1 cellular context compared by ENCODE assay signal in the genomic region with DNA sequence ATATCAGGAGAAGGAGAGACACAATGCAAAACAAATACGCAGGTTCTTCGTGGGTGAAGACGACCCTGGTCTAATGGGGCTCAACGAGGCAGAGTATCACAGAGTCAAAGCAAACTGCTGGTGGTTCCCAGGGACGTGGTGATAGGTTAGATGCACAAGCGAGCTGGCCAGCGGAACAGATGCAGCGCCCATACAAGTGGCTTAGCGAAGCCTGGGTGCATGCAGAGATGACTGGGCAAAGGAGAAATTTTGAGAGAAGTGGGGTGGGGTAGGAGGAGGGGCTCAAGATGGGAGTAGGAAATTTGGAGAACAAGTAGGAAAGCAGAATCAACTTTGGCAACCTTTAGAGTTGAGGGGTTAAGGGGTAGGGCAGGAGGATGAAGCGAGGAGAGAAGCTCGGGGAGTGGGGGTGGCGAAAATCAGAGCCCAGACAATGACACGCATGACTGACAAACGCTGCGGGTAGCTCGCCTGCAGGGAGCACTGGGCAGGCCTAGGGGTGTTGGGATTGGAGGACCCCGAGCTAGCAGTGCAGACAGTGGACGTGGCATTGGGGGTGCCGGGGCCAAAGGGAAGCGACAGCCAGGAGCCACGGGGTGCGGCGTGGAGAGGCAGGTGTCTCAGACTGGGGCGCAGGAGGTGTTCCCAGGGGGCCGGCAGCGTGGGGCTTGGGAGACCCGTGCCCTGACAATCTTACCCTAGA.
A peak's percentile ranks its signal among the peaks of the same experiment; 100 is the strongest.
TF ChIP-seq lines count a peak whose summit lies in the region.

No MANE protein-coding gene starts in this region.

TF ChIP-seq in HepG2, 621 proteins besides CTCF, POLR2A, EP300 and RAD21 (continued from another document and continues in another):
- TF ChIP-seq FOXK2 (IDR thresholded peaks at IDR 0.05) (no peak), ZBTB20 (CRISPR knock-in tag; IDR thresholded peaks at IDR 0.05; ENCODE audit: borderline replicate concordance, low read depth) (no peak), PCBP1 (IDR thresholded peaks at IDR 0.05; ENCODE audit: borderline replicate concordance, low read depth, low read length) (0 out of 2 replicates have a peak, but pooled peaks have one; percentile 69), FOSL2 (CRISPR knock-in tag; IDR thresholded peaks at IDR 0.05) (no peak), ZMYM4 (CRISPR knock-in tag; IDR thresholded peaks at IDR 0.05) (no peak), SIN3B (IDR thresholded peaks at IDR 0.05; ENCODE audit: low read length) (no peak), ARHGAP35 (CRISPR knock-in tag; IDR thresholded peaks at IDR 0.05; ENCODE audit: borderline replicate concordance) (no peak), ZNF773 (CRISPR knock-in tag; IDR thresholded peaks at IDR 0.05; ENCODE audit: borderline replicate concordance) (no peak), KDM5A (IDR thresholded peaks at IDR 0.05; ENCODE audit: borderline replicate concordance, low read length) (no peak; the same call in 1 of the 2 replicates), ZNF20 (CRISPR knock-in tag; IDR thresholded peaks at IDR 0.05) (no peak), ZNF558 (CRISPR knock-in tag; IDR thresholded peaks at IDR 0.05; ENCODE audit: borderline replicate concordance) (no peak), HNF4G (IDR thresholded peaks at IDR 0.05; ENCODE audit: borderline replicate concordance, low read depth, low read length) (no peak), HNF4G (CRISPR knock-in tag; IDR thresholded peaks at IDR 0.05; ENCODE audit: borderline replicate concordance, low read depth) (no peak), RBM39 (IDR thresholded peaks at IDR 0.05; ENCODE audit: low read depth, low read length, poor library complexity, severe bottlenecking) (peak; percentile 53), ZNF777 (CRISPR knock-in tag; IDR thresholded peaks at IDR 0.05) (peak; percentile 16; the same call in 1 of the 2 replicates), ZNF768 (CRISPR knock-in tag; IDR thresholded peaks at IDR 0.05) (0 out of 2 replicates have a peak, but pooled peaks have one; percentile 8), LCORL (IDR thresholded peaks at IDR 0.05) (no peak), LCORL (CRISPR knock-in tag; IDR thresholded peaks at IDR 0.05) (no peak; the same call in 1 of the 2 replicates), MYC (CRISPR knock-in tag; IDR thresholded peaks at IDR 0.05; ENCODE audit: borderline replicate concordance) (no peak), KMT2B (CRISPR knock-in tag; IDR thresholded peaks at IDR 0.05) (no peak), ZFX (CRISPR knock-in tag; IDR thresholded peaks at IDR 0.05; ENCODE audit: low read depth) (peak; percentile 52), YY1 (IDR thresholded peaks at IDR 0.05; ENCODE audit: insufficient read depth, insufficient replicate concordance, low read depth, low read length) (no peak), SOX5 (CRISPR knock-in tag; IDR thresholded peaks at IDR 0.05; ENCODE audit: borderline replicate concordance) (no peak), TBX2 (CRISPR knock-in tag; IDR thresholded peaks at IDR 0.05; ENCODE audit: borderline replicate concordance) (no peak), SMARCE1 (IDR thresholded peaks at IDR 0.05; ENCODE audit: borderline replicate concordance) (no peak), ATF7 (IDR thresholded peaks at IDR 0.05) (no peak), ATF7 (CRISPR knock-in tag; IDR thresholded peaks at IDR 0.05) (peak; percentile 35; the same call in 1 of the 2 replicates), GTF3A (CRISPR knock-in tag; conservative IDR thresholded peaks at IDR 0.05) (peak; percentile 34; the same call in 1 of the 2 replicates)
- TF ChIP-seq, protein P1, sequence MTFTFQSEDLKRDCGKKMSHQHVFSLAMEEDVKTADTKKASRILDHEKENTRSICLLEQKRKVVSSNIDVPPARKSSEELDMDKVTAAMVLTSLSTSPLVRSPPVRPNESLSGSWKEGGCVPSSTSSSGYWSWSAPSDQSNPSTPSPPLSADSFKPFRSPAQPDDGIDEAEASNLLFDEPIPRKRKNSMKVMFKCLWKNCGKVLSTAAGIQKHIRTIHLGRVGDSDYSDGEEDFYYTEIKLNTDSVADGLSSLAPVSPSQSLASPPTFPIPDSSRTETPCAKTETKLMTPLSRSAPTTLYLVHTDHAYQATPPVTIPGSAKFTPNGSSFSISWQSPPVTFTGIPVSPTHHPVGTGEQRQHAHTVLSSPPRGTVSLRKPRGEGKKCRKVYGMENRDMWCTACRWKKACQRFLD (CRISPR knock-in tag; IDR thresholded peaks at IDR 0.05; ENCODE audit: borderline replicate concordance), result no peak; the same call in 1 of the 2 replicates
- TF ChIP-seq, protein P2, sequence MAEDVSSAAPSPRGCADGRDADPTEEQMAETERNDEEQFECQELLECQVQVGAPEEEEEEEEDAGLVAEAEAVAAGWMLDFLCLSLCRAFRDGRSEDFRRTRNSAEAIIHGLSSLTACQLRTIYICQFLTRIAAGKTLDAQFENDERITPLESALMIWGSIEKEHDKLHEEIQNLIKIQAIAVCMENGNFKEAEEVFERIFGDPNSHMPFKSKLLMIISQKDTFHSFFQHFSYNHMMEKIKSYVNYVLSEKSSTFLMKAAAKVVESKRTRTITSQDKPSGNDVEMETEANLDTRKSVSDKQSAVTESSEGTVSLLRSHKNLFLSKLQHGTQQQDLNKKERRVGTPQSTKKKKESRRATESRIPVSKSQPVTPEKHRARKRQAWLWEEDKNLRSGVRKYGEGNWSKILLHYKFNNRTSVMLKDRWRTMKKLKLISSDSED (CRISPR knock-in tag; IDR thresholded peaks at IDR 0.05), result no peak
- TF ChIP-seq, protein P3, sequence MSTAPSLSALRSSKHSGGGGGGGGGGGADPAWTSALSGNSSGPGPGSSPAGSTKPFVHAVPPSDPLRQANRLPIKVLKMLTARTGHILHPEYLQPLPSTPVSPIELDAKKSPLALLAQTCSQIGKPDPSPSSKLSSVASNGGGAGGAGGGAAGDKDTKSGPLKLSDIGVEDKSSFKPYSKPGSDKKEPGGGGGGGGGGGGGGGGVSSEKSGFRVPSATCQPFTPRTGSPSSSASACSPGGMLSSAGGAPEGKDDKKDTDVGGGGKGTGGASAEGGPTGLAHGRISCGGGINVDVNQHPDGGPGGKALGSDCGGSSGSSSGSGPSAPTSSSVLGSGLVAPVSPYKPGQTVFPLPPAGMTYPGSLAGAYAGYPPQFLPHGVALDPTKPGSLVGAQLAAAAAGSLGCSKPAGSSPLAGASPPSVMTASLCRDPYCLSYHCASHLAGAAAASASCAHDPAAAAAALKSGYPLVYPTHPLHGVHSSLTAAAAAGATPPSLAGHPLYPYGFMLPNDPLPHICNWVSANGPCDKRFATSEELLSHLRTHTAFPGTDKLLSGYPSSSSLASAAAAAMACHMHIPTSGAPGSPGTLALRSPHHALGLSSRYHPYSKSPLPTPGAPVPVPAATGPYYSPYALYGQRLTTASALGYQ (CRISPR knock-in tag; IDR thresholded peaks at IDR 0.05), result no peak
- TF ChIP-seq, protein P4, sequence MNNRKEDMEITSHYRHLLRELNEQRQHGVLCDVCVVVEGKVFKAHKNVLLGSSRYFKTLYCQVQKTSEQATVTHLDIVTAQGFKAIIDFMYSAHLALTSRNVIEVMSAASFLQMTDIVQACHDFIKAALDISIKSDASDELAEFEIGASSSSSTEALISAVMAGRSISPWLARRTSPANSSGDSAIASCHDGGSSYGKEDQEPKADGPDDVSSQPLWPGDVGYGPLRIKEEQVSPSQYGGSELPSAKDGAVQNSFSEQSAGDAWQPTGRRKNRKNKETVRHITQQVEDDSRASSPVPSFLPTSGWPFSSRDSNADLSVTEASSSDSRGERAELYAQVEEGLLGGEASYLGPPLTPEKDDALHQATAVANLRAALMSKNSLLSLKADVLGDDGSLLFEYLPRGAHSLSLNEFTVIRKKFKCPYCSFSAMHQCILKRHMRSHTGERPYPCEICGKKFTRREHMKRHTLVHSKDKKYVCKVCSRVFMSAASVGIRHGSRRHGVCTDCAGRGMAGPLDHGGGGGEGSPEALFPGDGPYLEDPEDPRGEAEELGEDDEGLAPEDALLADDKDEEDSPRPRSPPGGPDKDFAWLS (CRISPR knock-in tag; IDR thresholded peaks at IDR 0.05; ENCODE audit: borderline replicate concordance), result 0 out of 2 replicates have a peak, but pooled peaks have one; percentile 71
- TF ChIP-seq, protein P5, sequence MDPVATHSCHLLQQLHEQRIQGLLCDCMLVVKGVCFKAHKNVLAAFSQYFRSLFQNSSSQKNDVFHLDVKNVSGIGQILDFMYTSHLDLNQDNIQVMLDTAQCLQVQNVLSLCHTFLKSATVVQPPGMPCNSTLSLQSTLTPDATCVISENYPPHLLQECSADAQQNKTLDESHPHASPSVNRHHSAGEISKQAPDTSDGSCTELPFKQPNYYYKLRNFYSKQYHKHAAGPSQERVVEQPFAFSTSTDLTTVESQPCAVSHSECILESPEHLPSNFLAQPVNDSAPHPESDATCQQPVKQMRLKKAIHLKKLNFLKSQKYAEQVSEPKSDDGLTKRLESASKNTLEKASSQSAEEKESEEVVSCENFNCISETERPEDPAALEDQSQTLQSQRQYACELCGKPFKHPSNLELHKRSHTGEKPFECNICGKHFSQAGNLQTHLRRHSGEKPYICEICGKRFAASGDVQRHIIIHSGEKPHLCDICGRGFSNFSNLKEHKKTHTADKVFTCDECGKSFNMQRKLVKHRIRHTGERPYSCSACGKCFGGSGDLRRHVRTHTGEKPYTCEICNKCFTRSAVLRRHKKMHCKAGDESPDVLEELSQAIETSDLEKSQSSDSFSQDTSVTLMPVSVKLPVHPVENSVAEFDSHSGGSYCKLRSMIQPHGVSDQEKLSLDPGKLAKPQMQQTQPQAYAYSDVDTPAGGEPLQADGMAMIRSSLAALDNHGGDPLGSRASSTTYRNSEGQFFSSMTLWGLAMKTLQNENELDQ (CRISPR knock-in tag; IDR thresholded peaks at IDR 0.05; ENCODE audit: borderline replicate concordance), result no peak
- TF ChIP-seq, protein P6, sequence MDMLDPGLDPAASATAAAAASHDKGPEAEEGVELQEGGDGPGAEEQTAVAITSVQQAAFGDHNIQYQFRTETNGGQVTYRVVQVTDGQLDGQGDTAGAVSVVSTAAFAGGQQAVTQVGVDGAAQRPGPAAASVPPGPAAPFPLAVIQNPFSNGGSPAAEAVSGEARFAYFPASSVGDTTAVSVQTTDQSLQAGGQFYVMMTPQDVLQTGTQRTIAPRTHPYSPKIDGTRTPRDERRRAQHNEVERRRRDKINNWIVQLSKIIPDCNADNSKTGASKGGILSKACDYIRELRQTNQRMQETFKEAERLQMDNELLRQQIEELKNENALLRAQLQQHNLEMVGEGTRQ (IDR thresholded peaks at IDR 0.05; ENCODE audit: low read depth, low read length), result no peak
- TF ChIP-seq, protein P6 (CRISPR knock-in tag; IDR thresholded peaks at IDR 0.05; ENCODE audit: borderline replicate concordance), result no peak
- TF ChIP-seq, protein P7, sequence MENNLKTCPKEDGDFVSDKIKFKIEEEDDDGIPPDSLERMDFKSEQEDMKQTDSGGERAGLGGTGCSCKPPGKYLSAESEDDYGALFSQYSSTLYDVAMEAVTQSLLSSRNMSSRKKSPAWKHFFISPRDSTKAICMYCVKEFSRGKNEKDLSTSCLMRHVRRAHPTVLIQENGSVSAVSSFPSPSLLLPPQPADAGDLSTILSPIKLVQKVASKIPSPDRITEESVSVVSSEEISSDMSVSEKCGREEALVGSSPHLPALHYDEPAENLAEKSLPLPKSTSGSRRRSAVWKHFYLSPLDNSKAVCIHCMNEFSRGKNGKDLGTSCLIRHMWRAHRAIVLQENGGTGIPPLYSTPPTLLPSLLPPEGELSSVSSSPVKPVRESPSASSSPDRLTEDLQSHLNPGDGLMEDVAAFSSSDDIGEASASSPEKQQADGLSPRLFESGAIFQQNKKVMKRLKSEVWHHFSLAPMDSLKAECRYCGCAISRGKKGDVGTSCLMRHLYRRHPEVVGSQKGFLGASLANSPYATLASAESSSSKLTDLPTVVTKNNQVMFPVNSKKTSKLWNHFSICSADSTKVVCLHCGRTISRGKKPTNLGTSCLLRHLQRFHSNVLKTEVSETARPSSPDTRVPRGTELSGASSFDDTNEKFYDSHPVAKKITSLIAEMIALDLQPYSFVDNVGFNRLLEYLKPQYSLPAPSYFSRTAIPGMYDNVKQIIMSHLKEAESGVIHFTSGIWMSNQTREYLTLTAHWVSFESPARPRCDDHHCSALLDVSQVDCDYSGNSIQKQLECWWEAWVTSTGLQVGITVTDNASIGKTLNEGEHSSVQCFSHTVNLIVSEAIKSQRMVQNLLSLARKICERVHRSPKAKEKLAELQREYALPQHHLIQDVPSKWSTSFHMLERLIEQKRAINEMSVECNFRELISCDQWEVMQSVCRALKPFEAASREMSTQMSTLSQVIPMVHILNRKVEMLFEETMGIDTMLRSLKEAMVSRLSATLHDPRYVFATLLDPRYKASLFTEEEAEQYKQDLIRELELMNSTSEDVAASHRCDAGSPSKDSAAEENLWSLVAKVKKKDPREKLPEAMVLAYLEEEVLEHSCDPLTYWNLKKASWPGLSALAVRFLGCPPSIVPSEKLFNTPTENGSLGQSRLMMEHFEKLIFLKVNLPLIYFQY (CRISPR knock-in tag; IDR thresholded peaks at IDR 0.05; ENCODE audit: borderline replicate concordance), result no peak
- TF ChIP-seq, protein P8, sequence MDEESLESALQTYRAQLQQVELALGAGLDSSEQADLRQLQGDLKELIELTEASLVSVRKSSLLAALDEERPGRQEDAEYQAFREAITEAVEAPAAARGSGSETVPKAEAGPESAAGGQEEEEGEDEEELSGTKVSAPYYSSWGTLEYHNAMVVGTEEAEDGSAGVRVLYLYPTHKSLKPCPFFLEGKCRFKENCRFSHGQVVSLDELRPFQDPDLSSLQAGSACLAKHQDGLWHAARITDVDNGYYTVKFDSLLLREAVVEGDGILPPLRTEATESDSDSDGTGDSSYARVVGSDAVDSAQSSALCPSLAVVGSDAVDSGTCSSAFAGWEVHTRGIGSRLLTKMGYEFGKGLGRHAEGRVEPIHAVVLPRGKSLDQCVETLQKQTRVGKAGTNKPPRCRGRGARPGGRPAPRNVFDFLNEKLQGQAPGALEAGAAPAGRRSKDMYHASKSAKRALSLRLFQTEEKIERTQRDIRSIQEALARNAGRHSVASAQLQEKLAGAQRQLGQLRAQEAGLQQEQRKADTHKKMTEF (CRISPR knock-in tag; IDR thresholded peaks at IDR 0.05), result no peak
- TF ChIP-seq, protein P9, sequence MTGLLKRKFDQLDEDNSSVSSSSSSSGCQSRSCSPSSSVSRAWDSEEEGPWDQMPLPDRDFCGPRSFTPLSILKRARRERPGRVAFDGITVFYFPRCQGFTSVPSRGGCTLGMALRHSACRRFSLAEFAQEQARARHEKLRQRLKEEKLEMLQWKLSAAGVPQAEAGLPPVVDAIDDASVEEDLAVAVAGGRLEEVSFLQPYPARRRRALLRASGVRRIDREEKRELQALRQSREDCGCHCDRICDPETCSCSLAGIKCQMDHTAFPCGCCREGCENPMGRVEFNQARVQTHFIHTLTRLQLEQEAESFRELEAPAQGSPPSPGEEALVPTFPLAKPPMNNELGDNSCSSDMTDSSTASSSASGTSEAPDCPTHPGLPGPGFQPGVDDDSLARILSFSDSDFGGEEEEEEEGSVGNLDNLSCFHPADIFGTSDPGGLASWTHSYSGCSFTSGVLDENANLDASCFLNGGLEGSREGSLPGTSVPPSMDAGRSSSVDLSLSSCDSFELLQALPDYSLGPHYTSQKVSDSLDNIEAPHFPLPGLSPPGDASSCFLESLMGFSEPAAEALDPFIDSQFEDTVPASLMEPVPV (CRISPR knock-in tag; IDR thresholded peaks at IDR 0.05), result no peak
- TF ChIP-seq, protein P10, sequence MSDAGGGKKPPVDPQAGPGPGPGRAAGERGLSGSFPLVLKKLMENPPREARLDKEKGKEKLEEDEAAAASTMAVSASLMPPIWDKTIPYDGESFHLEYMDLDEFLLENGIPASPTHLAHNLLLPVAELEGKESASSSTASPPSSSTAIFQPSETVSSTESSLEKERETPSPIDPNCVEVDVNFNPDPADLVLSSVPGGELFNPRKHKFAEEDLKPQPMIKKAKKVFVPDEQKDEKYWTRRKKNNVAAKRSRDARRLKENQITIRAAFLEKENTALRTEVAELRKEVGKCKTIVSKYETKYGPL (CRISPR knock-in tag; IDR thresholded peaks at IDR 0.05), result no peak
